1 cellular context compared by ENCODE assay signal in genomic region chr18:54387631-54388030, GRCh38.
TF ChIP-seq lines count a peak whose summit lies in the region.

No MANE protein-coding gene starts in this region.

TF ChIP-seq in SK-N-SH, 30 proteins besides CTCF, POLR2A, EP300 and RAD21 (continued from another document):
- no peak for TF ChIP-seq USF2 (IDR thresholded peaks at IDR 0.05; ENCODE audit: borderline replicate concordance, low read depth, low read length)
